Comparison of ENCODE assay signal across 10 cellular contexts in the genomic region with DNA sequence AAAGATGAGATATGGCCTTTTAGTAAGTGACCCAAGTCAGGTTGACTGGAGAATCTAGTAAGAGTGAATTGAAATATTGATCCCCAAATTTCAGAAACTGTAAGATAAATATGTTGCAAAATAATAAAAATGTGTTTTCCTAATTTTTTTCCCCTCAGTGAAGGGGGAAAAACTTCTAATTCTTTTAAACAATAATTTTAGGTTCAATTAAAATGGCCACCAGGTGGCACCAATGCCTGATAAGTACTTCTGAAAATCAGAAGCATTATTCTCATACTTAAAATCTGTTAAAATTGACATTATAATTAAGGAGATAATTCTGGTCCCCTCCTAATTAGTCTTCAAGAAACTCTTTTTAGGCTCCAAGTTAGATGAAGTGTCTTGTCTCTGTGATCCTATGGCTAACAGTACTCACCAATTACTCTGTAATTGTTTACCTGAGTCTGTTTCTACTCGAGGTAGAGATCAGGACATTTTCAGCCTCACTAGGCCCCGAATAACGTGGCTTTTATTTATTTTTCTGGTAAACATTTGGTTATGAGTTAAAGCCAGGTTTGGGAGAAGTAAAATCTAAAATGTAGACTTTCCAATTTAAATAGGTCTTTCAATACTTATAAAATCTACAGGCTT. TPM values are rescaled to one million over a fixed set of nuclear protein-coding genes. Genes with fewer than 3 reads are reported as not detected.
DNase-seq lines count a peak whose midpoint lies in the region; ATAC-seq and TF ChIP-seq lines count a peak whose summit lies in the region.
"Had no signal": no experiment of that assay in that cellular context is flagged by ENCODE, and none has a peak within 500 bp of the region (broad histone marks: within the 10 kb centered on the region; RNA-seq: fewer than 3 reads in every experiment).

No MANE protein-coding gene starts in this region.

- H3K36me3 ChIP-seq in psoas muscle (ENCODE audit: insufficient read depth in 1 of 2, low read depth in 1 of 2): peaks cover 5 to 7% of the 10 kb centered on the region in 2 donors
- peaks cover 0 to 3% of the 10 kb centered on the region in 2 donors for H3K36me3 ChIP-seq in aorta (ENCODE audit: control insufficient read depth in 1 of 2, insufficient read depth in 2 of 2, low read length in 1 of 2)

- H3K4me1 ChIP-seq in psoas muscle (no peaks in the 10 kb centered on the region), aorta (ENCODE audit: control insufficient read depth in 1 of 2, insufficient read depth in 2 of 2, low read length in 2 of 2) (no peaks in the 10 kb centered on the region)

- H3K36me3 Mint-ChIP-seq in activated T-helper 2 cell treated with anti-CD3 and anti-CD28 coated beads, Interferon-gamma antibody, Interleukin-2, Interleukin-4, amounts not matched to agents 10 μg/mL and 5 μg/mL and 100 μg/mL, durations not matched to agents 14 hours and 24 hours and 36 hours (ENCODE audit: low read depth): no peaks in the 10 kb centered on the region

- H3K4me3 ChIP-seq in epithelial cell of esophagus (ENCODE audit: low read length) (no peak overlapping the region), psoas muscle (no peak overlapping the region), aorta (ENCODE audit: low read length in 2 of 2) (no peak overlapping the region)
- H3K4me3 ChIP-seq: skin epidermis had no signal

- no peak overlapping the region for H3K4me3 Mint-ChIP-seq in activated T-helper 2 cell treated with anti-CD3 and anti-CD28 coated beads, Interferon-gamma antibody, Interleukin-2, Interleukin-4, amounts not matched to agents 10 μg/mL and 5 μg/mL and 100 μg/mL, durations not matched to agents 14 hours and 24 hours and 36 hours (ENCODE audit: low read depth)
- H3K4me3 Mint-ChIP-seq: activated B cell treated with CpG ODN at 0.5 μM for 24 hours had no signal

- peaks cover 7% of the 10 kb centered on the region for H3K9me3 ChIP-seq in psoas muscle
- no peaks in the 10 kb centered on the region for H3K9me3 ChIP-seq in aorta (ENCODE audit: control insufficient read depth, low read length)

- DNase-seq in NCI-H146 (lab: John Stamatoyannopoulos, UW) (peak; percentile 54), NCI-H146 treated with DMSO at 0.1 percent for 48 hours (lab: John Stamatoyannopoulos, UW; ENCODE audit: unreplicated experiment) (no peak), epithelial cell of esophagus (ENCODE audit: low read depth) (peak; percentile 62), psoas muscle (no peak), aorta (no peak)
- DNase-seq in activated T-helper 2 cell treated with anti-CD3 and anti-CD28 coated beads, Interferon-gamma antibody, Interleukin-2, Interleukin-4, amounts not matched to agents 10 μg/mL and 5 μg/mL and 100 μg/mL, durations not matched to agents 14 hours and 24 hours and 36 hours (ENCODE audit: low spot score): no peak
- DNase-seq: activated B cell treated with CpG ODN at 0.5 μM for 24 hours had no signal

- intact Hi-C loops in psoas muscle (cut with DNase I): loop anchor here (2.0 to 5.0 kb wide), 2 partner anchors 149 kb away; no protein-coding TSS in a partner anchor
- intact Hi-C loops in activated T-helper 2 cell treated with anti-CD3 and anti-CD28 coated beads, Interferon-gamma antibody, Interleukin-2, Interleukin-4, amounts not matched to agents 10 μg/mL and 5 μg/mL and 100 μg/mL, durations not matched to agents 14 hours and 24 hours and 36 hours (cut with micrococcal nuclease): loop anchor here (1.0 to 5.0 kb wide), 4 partner anchors 151 to 566 kb away; no protein-coding TSS in a partner anchor
- intact Hi-C loops in aorta (cut with DNase I): loop anchor here (2.0 to 10.0 kb wide), 4 partner anchors 134 to 319 kb away; no protein-coding TSS in a partner anchor

- TF ChIP-seq CTCF in epithelial cell of esophagus (IDR thresholded peaks at IDR 0.05; ENCODE audit: insufficient read depth, low read depth, low read length, missing control alignments): peak; percentile 47
- TF ChIP-seq CTCF in psoas muscle (IDR thresholded peaks at IDR 0.05): peak; percentile 63

- H3K27ac ChIP-seq in psoas muscle (no peak overlapping the region), aorta (ENCODE audit: low read depth in 1 of 2, low read length in 2 of 2) (no peak overlapping the region)

- WGBS in psoas muscle, 3 donors: 53 to 67% (median 64%) methylated on average over 3 of the region's 3 CpGs
- WGBS in aorta, 2 donors: 38 to 48% methylated on average over 3 of the region's 3 CpGs

- H3K27me3 ChIP-seq in psoas muscle (ENCODE audit: insufficient read depth in 3 of 3, low read length in 2 of 3): no peaks in the 10 kb centered on the region
- no peaks in the 10 kb centered on the region for H3K27me3 ChIP-seq in aorta (ENCODE audit: control insufficient read depth in 1 of 2, insufficient read depth in 2 of 2, low read length in 1 of 2)

- TF ChIP-seq EP300 in Ishikawa (IDR thresholded peaks at IDR 0.05; ENCODE audit: borderline replicate concordance): no peak

- H3K9me3 Mint-ChIP-seq in activated T-helper 2 cell treated with anti-CD3 and anti-CD28 coated beads, Interferon-gamma antibody, Interleukin-2, Interleukin-4, amounts not matched to agents 10 μg/mL and 5 μg/mL and 100 μg/mL, durations not matched to agents 14 hours and 24 hours and 36 hours: peaks cover 2% of the 10 kb centered on the region

- H3K27ac Mint-ChIP-seq in activated T-helper 2 cell treated with anti-CD3 and anti-CD28 coated beads, Interferon-gamma antibody, Interleukin-2, Interleukin-4, amounts not matched to agents 10 μg/mL and 5 μg/mL and 100 μg/mL, durations not matched to agents 14 hours and 24 hours and 36 hours: no peak overlapping the region
- H3K27ac Mint-ChIP-seq: activated B cell treated with CpG ODN at 0.5 μM for 24 hours had no signal

- no peaks in the 10 kb centered on the region for H3K4me1 Mint-ChIP-seq in activated T-helper 2 cell treated with anti-CD3 and anti-CD28 coated beads, Interferon-gamma antibody, Interleukin-2, Interleukin-4, amounts not matched to agents 10 μg/mL and 5 μg/mL and 100 μg/mL, durations not matched to agents 14 hours and 24 hours and 36 hours (ENCODE audit: low read depth)
- H3K4me1 Mint-ChIP-seq: activated B cell treated with CpG ODN at 0.5 μM for 24 hours had no signal

- peak; percentile 59 for TF ChIP-seq RAD21 in Ishikawa (IDR thresholded peaks at IDR 0.05; ENCODE audit: low read depth)

- ATAC-seq in SK-N-SH treated with all-trans-retinoic acid at 6 μM for 48 hours (0 out of 3 replicates have a peak, but pooled peaks have one; percentile 32), psoas muscle (no peak), aorta (ENCODE audit: low FRiP score) (no peak)

- no peaks in the 10 kb centered on the region for H3K27me3 Mint-ChIP-seq in activated T-helper 2 cell treated with anti-CD3 and anti-CD28 coated beads, Interferon-gamma antibody, Interleukin-2, Interleukin-4, amounts not matched to agents 10 μg/mL and 5 μg/mL and 100 μg/mL, durations not matched to agents 14 hours and 24 hours and 36 hours (ENCODE audit: low read depth)
- H3K27me3 Mint-ChIP-seq: activated B cell treated with CpG ODN at 0.5 μM for 24 hours had no signal

TF ChIP-seq in Ishikawa, 13 proteins besides CTCF, POLR2A, EP300 and RAD21 (continues in another document):
- TF ChIP-seq CREB1 (IDR thresholded peaks at IDR 0.05; ENCODE audit: low read depth) (no peak), ZBTB7A (IDR thresholded peaks at IDR 0.05; ENCODE audit: low read depth) (no peak), TAF1 (IDR thresholded peaks at IDR 0.05; ENCODE audit: low read depth) (no peak)

TF ChIP-seq in SK-N-SH treated with all-trans-retinoic acid at 6 μM for 48 hours, 23 proteins besides CTCF, POLR2A, EP300 and RAD21 (continues in another document):
- TF ChIP-seq, protein P1, sequence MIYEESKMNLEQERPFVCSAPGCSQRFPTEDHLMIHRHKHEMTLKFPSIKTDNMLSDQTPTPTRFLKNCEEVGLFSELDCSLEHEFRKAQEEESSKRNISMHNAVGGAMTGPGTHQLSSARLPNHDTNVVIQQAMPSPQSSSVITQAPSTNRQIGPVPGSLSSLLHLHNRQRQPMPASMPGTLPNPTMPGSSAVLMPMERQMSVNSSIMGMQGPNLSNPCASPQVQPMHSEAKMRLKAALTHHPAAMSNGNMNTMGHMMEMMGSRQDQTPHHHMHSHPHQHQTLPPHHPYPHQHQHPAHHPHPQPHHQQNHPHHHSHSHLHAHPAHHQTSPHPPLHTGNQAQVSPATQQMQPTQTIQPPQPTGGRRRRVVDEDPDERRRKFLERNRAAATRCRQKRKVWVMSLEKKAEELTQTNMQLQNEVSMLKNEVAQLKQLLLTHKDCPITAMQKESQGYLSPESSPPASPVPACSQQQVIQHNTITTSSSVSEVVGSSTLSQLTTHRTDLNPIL (CRISPR knock-in tag; IDR thresholded peaks at IDR 0.05; ENCODE audit: low read depth): no peak
- TF ChIP-seq, protein P2, sequence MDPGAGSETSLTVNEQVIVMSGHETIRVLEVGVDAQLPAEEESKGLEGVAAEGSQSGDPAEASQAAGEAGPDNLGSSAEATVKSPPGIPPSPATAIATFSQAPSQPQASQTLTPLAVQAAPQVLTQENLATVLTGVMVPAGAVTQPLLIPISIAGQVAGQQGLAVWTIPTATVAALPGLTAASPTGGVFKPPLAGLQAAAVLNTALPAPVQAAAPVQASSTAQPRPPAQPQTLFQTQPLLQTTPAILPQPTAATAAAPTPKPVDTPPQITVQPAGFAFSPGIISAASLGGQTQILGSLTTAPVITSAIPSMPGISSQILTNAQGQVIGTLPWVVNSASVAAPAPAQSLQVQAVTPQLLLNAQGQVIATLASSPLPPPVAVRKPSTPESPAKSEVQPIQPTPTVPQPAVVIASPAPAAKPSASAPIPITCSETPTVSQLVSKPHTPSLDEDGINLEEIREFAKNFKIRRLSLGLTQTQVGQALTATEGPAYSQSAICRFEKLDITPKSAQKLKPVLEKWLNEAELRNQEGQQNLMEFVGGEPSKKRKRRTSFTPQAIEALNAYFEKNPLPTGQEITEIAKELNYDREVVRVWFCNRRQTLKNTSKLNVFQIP (CRISPR knock-in tag; IDR thresholded peaks at IDR 0.05; ENCODE audit: borderline replicate concordance, low read depth): no peak
- TF ChIP-seq ISL1 (CRISPR knock-in tag; IDR thresholded peaks at IDR 0.05): no peak

RNA-seq across cellular contexts. Expression of a gene that starts 52.6 kb away (rescaled TPM):
- total RNA-seq in psoas muscle: 10 to 100 TPM; 29.5 to 53.4 (median 39.6) TPM
- polyA plus RNA-seq in psoas muscle: 10 to 100 TPM; 19.1 to 30.7 (median 21.5) TPM
- total RNA-seq in activated T-helper 2 cell treated with anti-CD3 and anti-CD28 coated beads, Interferon-gamma antibody, Interleukin-2, Interleukin-4, amounts not matched to agents 10 μg/mL and 5 μg/mL and 100 μg/mL, durations not matched to agents 14 hours and 24 hours and 36 hours: 70.1 and 70.4 TPM in 2 replicates
- total RNA-seq in aorta: 10 to 100 TPM; 53.8 to 56.5 TPM
- 10 to 100 TPM; 37.9 to 38.6 TPM for polyA plus RNA-seq in aorta

Comparison
In these comparisons a context has a peak if more than half of its experiments do, and no peak if none do; other contexts are left out.
1. DNase-seq: peak in NCI-H146 (single experiment) and epithelial cell of esophagus (single experiment); none in NCI-H146 treated with DMSO at 0.1 percent for 48 hours (single experiment), psoas muscle (0 of 2), activated T-helper 2 cell treated with anti-CD3 and anti-CD28 coated beads, Interferon-gamma antibody, Interleukin-2, Interleukin-4, amounts not matched to agents 10 μg/mL and 5 μg/mL and 100 μg/mL, durations not matched to agents 14 hours and 24 hours and 36 hours (single experiment) and aorta (0 of 2).